Comparison of ENCODE assay signal across 1 cellular context in genomic region chr1:224213438-224214119, GRCh38.
TF ChIP-seq lines count a peak whose summit lies in the region.

No MANE protein-coding gene starts in this region.

TF ChIP-seq in H1, 55 proteins besides CTCF, POLR2A, EP300 and RAD21 (continued from another document):
- TF ChIP-seq SUZ12 (IDR thresholded peaks at IDR 0.05; ENCODE audit: low read length), result no peak
- no peak for TF ChIP-seq RNF2 (IDR thresholded peaks at IDR 0.05; ENCODE audit: borderline replicate concordance, low read depth, low read length, missing control alignments, poor library complexity, severe bottlenecking)
- TF ChIP-seq JUND (IDR thresholded peaks at IDR 0.05; ENCODE audit: low read length), result no peak
- 0 out of 2 replicates have a peak, but pooled peaks have one; percentile 24 for TF ChIP-seq TBP (IDR thresholded peaks at IDR 0.05; ENCODE audit: low read depth, low read length)
- TF ChIP-seq, protein P1, sequence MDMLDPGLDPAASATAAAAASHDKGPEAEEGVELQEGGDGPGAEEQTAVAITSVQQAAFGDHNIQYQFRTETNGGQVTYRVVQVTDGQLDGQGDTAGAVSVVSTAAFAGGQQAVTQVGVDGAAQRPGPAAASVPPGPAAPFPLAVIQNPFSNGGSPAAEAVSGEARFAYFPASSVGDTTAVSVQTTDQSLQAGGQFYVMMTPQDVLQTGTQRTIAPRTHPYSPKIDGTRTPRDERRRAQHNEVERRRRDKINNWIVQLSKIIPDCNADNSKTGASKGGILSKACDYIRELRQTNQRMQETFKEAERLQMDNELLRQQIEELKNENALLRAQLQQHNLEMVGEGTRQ (IDR thresholded peaks at IDR 0.05; ENCODE audit: low read length), result no peak
- TF ChIP-seq SRF (IDR thresholded peaks at IDR 0.05; ENCODE audit: low read depth, low read length), result peak; percentile 96
- no peak; the same call in 1 of the 2 replicates for TF ChIP-seq RFX5 (IDR thresholded peaks at IDR 0.05; ENCODE audit: borderline replicate concordance, low read depth, low read length)
- no peak for TF ChIP-seq MAFK (IDR thresholded peaks at IDR 0.05; ENCODE audit: low read depth, low read length)
- no peak for TF ChIP-seq EZH2 (IDR thresholded peaks at IDR 0.05; ENCODE audit: low read depth, low read length, severe bottlenecking)
